13 cellular contexts compared by ENCODE assay signal in genomic region chr5:88952344-88952743, GRCh38.
DNase-seq lines count a peak whose midpoint lies in the region; ATAC-seq and TF ChIP-seq lines count a peak whose summit lies in the region.
"Had no signal": no experiment of that assay in that cellular context is flagged by ENCODE, and none has a peak within 500 bp of the region (broad histone marks: within the 10 kb centered on the region; RNA-seq: fewer than 3 reads in every experiment).

No MANE protein-coding gene starts in this region.

- BruUV-seq in PC-3 (replicated peaks; lab: Mats Ljungman, UMichigan): no TSS peak

- H3K9ac ChIP-seq in PC-3 (ENCODE audit: low read length): no peak overlapping the region

- peaks cover 16% of the 10 kb centered on the region for H3K4me1 ChIP-seq in PC-3 (ENCODE audit: insufficient read depth, low read length)

- no peak overlapping the region for H3K4me3 Mint-ChIP-seq in activated T-helper 2 cell treated with anti-CD3 and anti-CD28 coated beads, Interferon-gamma antibody, Interleukin-2, Interleukin-4, amounts not matched to agents 10 μg/mL and 5 μg/mL and 100 μg/mL, durations not matched to agents 14 hours and 24 hours and 36 hours (ENCODE audit: low read depth)
- no peak overlapping the region for H3K4me3 Mint-ChIP-seq in HFFc6
- H3K4me3 Mint-ChIP-seq: activated CD8-positive, alpha-beta T cell treated with anti-CD3 and anti-CD28 coated beads for 36 hours; CD4-positive, CD25-positive, alpha-beta regulatory T cell had no signal

- H3K27ac ChIP-seq in PC-3 (ENCODE audit: low read length): no peak overlapping the region

- H3K4me1 Mint-ChIP-seq in activated T-helper 2 cell treated with anti-CD3 and anti-CD28 coated beads, Interferon-gamma antibody, Interleukin-2, Interleukin-4, amounts not matched to agents 10 μg/mL and 5 μg/mL and 100 μg/mL, durations not matched to agents 14 hours and 24 hours and 36 hours (ENCODE audit: low read depth): no peaks in the 10 kb centered on the region
- H3K4me1 Mint-ChIP-seq in HFFc6 (ENCODE audit: low read depth): peaks cover 6% of the 10 kb centered on the region; the same call in 1 of the 2 replicates
- H3K4me1 Mint-ChIP-seq: CD4-positive, CD25-positive, alpha-beta regulatory T cell had no signal

- H3K36me3 Mint-ChIP-seq in activated T-helper 2 cell treated with anti-CD3 and anti-CD28 coated beads, Interferon-gamma antibody, Interleukin-2, Interleukin-4, amounts not matched to agents 10 μg/mL and 5 μg/mL and 100 μg/mL, durations not matched to agents 14 hours and 24 hours and 36 hours (ENCODE audit: low read depth): no peaks in the 10 kb centered on the region
- H3K36me3 Mint-ChIP-seq in HFFc6 (ENCODE audit: low read depth): no peaks in the 10 kb centered on the region
- H3K36me3 Mint-ChIP-seq: CD4-positive, CD25-positive, alpha-beta regulatory T cell had no signal

- no peaks in the 10 kb centered on the region for H3F3A ChIP-seq in PC-3 (ENCODE audit: low read length, unreplicated experiment)

- peak; percentile 52 for DNase-seq in DMS53 treated with DMSO at 0.1 percent for 48 hours (lab: John Stamatoyannopoulos, UW; ENCODE audit: unreplicated experiment)
- DNase-seq in NCI-H1417 (lab: John Stamatoyannopoulos, UW): peak; percentile 48 to 93 (median 83)
- peak; percentile 35 for DNase-seq in PC-3
- peak; percentile 29 for DNase-seq in glomerular visceral epithelial cell (ENCODE audit: extremely low spot score)
- no peak for DNase-seq in activated T-helper 2 cell treated with anti-CD3 and anti-CD28 coated beads, Interferon-gamma antibody, Interleukin-2, Interleukin-4, amounts not matched to agents 10 μg/mL and 5 μg/mL and 100 μg/mL, durations not matched to agents 14 hours and 24 hours and 36 hours (ENCODE audit: low spot score)
- no peak for DNase-seq in HFFc6
- DNase-seq: activated CD8-positive, alpha-beta T cell treated with anti-CD3 and anti-CD28 coated beads for 36 hours; aorta; CD4-positive, CD25-positive, alpha-beta regulatory T cell; hippocampal formation; SIG-M5 had no signal

- no peaks in the 10 kb centered on the region for H3K27me3 ChIP-seq in PC-3 (ENCODE audit: low read length)

- POLR2A ChIA-PET in PC-3 (lab: Charles Lee; ENCODE audit: unreplicated experiment): no interaction called here

- H3K9me2 ChIP-seq in PC-3 (replicated peaks; ENCODE audit: low read length): no peaks in the 10 kb centered on the region; the same call in 1 of the 2 replicates

- CTCF ChIA-PET in PC-3 (lab: Charles Lee): no interaction called here

- H2AFZ ChIP-seq in PC-3 (ENCODE audit: low read length): no peak overlapping the region

- no peaks in the 10 kb centered on the region for H3K9me3 ChIP-seq in PC-3 (ENCODE audit: low read length)

- H3K36me3 ChIP-seq in PC-3 (ENCODE audit: low read depth, low read length): no peaks in the 10 kb centered on the region

- TF ChIP-seq CTCF in PC-3 (conservative IDR thresholded peaks at IDR 0.05; ENCODE audit: low read depth, low read length): no peak
- no peak for TF ChIP-seq CTCF in HFFc6 (IDR thresholded peaks at IDR 0.05)

- no peak for ATAC-seq in PC-3
- ATAC-seq in GM18909 (IDR thresholded peaks at IDR 0.05; ENCODE audit: poor library complexity, unreplicated experiment): no peak
- ATAC-seq in GM21360 (IDR thresholded peaks at IDR 0.05; ENCODE audit: unreplicated experiment): no peak
- ATAC-seq: activated CD8-positive, alpha-beta T cell treated with anti-CD3 and anti-CD28 coated beads for 36 hours had no signal

- intact Hi-C loops in PC-3 (cut with micrococcal nuclease): no loop called here
- intact Hi-C loops in activated T-helper 2 cell treated with anti-CD3 and anti-CD28 coated beads, Interferon-gamma antibody, Interleukin-2, Interleukin-4, amounts not matched to agents 10 μg/mL and 5 μg/mL and 100 μg/mL, durations not matched to agents 14 hours and 24 hours and 36 hours (cut with micrococcal nuclease): no loop called here

- no peaks in the 10 kb centered on the region for H3K79me2 ChIP-seq in PC-3 (ENCODE audit: low read length)

- no peak overlapping the region for H3K4me3 ChIP-seq in PC-3 (ENCODE audit: low read length)

- no peak overlapping the region for H3K4me2 ChIP-seq in PC-3 (ENCODE audit: low read length)

- H3K9me3 Mint-ChIP-seq in activated T-helper 2 cell treated with anti-CD3 and anti-CD28 coated beads, Interferon-gamma antibody, Interleukin-2, Interleukin-4, amounts not matched to agents 10 μg/mL and 5 μg/mL and 100 μg/mL, durations not matched to agents 14 hours and 24 hours and 36 hours: no peaks in the 10 kb centered on the region
- H3K9me3 Mint-ChIP-seq in HFFc6: no peaks in the 10 kb centered on the region
- H3K9me3 Mint-ChIP-seq: activated CD8-positive, alpha-beta T cell treated with anti-CD3 and anti-CD28 coated beads for 36 hours had no signal

- no peaks in the 10 kb centered on the region for H4K20me1 ChIP-seq in PC-3 (ENCODE audit: low read length)

- H3K27me3 Mint-ChIP-seq in activated T-helper 2 cell treated with anti-CD3 and anti-CD28 coated beads, Interferon-gamma antibody, Interleukin-2, Interleukin-4, amounts not matched to agents 10 μg/mL and 5 μg/mL and 100 μg/mL, durations not matched to agents 14 hours and 24 hours and 36 hours (ENCODE audit: low read depth): peaks cover 18% of the 10 kb centered on the region
- peaks cover 14% of the 10 kb centered on the region for H3K27me3 Mint-ChIP-seq in HFFc6 (ENCODE audit: insufficient read depth)
- H3K27me3 Mint-ChIP-seq: CD4-positive, CD25-positive, alpha-beta regulatory T cell had no signal

- no peak overlapping the region for H3K27ac Mint-ChIP-seq in activated T-helper 2 cell treated with anti-CD3 and anti-CD28 coated beads, Interferon-gamma antibody, Interleukin-2, Interleukin-4, amounts not matched to agents 10 μg/mL and 5 μg/mL and 100 μg/mL, durations not matched to agents 14 hours and 24 hours and 36 hours
- H3K27ac Mint-ChIP-seq in HFFc6: no peak overlapping the region
- H3K27ac Mint-ChIP-seq: activated CD8-positive, alpha-beta T cell treated with anti-CD3 and anti-CD28 coated beads for 36 hours; CD4-positive, CD25-positive, alpha-beta regulatory T cell had no signal

Comparison
In these comparisons a context has a peak if more than half of its experiments do, and no peak if none do; other contexts are left out.
1. DNase-seq: peak in DMS53 treated with DMSO at 0.1 percent for 48 hours (single experiment), NCI-H1417 (3 of 3), PC-3 (single experiment) and glomerular visceral epithelial cell (single experiment); none in activated T-helper 2 cell treated with anti-CD3 and anti-CD28 coated beads, Interferon-gamma antibody, Interleukin-2, Interleukin-4, amounts not matched to agents 10 μg/mL and 5 μg/mL and 100 μg/mL, durations not matched to agents 14 hours and 24 hours and 36 hours (single experiment) and HFFc6 (single experiment).